1 cellular context compared by ENCODE assay signal in the genomic region with DNA sequence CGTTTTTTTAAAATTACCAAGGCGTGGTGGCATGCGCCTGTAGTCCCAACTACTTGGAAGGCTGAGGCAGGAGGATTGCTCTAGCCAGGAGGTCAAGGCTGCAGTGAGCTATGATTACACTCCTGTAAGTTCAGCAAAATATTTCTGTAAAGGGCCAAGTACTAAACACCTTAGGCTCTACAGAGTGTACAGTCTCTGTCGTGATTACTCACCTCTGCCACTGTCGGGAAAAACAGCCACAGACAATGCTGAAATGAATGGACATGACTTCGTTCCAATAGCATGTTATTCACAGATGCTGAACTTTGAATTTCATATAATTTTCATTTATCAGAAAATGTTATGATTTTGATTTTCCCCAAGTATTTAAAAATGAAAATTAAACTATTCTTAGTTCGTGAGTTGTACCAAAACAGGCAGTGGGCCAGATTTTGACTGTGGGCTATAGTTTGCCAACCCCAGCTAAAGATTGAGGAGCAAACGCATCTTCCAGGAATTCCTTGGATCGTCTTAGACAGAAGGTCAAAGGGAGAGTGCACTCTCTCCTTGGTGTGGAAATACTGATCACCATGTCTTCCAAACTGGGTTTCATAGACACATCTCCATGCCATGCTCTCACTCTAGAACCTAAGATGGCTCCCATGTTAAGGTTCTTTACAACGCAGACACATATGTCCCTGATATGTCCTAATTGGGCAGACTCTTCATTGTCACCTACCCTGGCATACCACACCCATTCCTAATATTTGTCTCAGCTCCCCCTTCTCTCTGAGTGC.
TF ChIP-seq lines count a peak whose summit lies in the region.

No MANE protein-coding gene starts in this region.

TF ChIP-seq in K562, 482 proteins besides CTCF, POLR2A, EP300 and RAD21 (continued from another document):
- TF ChIP-seq ATF3 (IDR thresholded peaks at IDR 0.05) (no peak), ATF3 (CRISPR knock-in tag; conservative IDR thresholded peaks at IDR 0.05) (no peak), BCOR (IDR thresholded peaks at IDR 0.05) (peak; percentile 91), ZNF431 (CRISPR knock-in tag; IDR thresholded peaks at IDR 0.05) (no peak), SMARCA5 (IDR thresholded peaks at IDR 0.05) (peak; percentile 54; the same call in 1 of the 2 replicates), RCOR1 (IDR thresholded peaks at IDR 0.05; ENCODE audit: borderline replicate concordance in 1 of 2, low read depth in 2 of 2, low read length in 2 of 2) (peak in 1 of 2 experiments; percentile 52; a peak in 1 of 4 replicates), ZFP36 (IDR thresholded peaks at IDR 0.05; ENCODE audit: low read depth, low read length, partially characterized antibody) (peak; percentile 89), HDAC2 (IDR thresholded peaks at IDR 0.05) (peak; percentile 53; the same call in 1 of the 2 replicates), RBM25 (IDR thresholded peaks at IDR 0.05; ENCODE audit: low read depth, low read length, severe bottlenecking) (peak; percentile 94), KHSRP (IDR thresholded peaks at IDR 0.05) (no peak)
- TF ChIP-seq, protein P1, sequence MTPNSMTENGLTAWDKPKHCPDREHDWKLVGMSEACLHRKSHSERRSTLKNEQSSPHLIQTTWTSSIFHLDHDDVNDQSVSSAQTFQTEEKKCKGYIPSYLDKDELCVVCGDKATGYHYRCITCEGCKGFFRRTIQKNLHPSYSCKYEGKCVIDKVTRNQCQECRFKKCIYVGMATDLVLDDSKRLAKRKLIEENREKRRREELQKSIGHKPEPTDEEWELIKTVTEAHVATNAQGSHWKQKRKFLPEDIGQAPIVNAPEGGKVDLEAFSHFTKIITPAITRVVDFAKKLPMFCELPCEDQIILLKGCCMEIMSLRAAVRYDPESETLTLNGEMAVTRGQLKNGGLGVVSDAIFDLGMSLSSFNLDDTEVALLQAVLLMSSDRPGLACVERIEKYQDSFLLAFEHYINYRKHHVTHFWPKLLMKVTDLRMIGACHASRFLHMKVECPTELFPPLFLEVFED (CRISPR knock-in tag; conservative IDR thresholded peaks at IDR 0.05): 0 out of 2 replicates have a peak, but pooled peaks have one; percentile 46
